ENCODE assay signal across 1 cellular context in the genomic region with DNA sequence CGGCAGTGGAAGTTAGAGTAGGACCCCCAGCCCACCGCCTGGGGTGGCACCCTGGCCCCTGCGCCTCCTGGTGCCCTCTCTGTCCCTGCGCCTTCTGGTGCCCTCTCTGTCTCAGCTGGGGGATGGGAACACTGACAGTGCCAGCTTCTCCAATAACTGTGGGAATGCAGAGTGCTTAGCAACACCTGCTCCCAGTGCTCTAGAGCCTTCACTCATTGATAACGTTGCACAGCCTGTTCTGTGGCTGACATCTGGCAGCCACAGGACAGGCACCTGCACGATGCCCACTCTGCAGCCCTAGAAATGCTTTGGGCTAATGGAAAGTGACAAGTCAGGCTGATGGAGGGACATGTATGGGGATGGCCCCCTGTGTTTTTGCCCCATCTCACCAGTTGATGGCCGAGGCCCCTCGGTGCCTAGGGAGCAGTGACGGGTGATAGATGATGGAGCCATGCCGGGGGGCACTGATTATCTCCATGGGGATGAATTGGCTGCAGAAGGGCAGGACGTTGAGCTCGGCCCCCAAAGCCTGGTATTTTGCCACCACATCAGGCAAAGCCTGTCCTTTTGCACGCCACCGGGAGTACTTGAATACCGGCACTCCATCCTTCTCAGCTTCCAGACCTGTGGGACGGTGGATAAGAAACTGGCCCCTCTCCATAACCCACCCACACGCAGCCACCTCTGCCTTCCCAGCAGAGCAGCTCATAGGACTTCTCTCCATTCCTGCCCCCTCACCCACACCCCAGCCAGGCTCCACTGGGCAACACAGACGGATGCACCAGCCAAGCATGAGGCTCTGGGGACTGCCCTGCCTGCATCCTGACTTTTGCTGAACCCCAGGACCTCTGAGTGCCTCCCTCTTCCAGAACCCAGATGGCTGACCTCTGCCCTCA.
TF ChIP-seq lines count a peak whose summit lies in the region.

No MANE protein-coding gene starts in this region.

TF ChIP-seq in HEK293T, 16 proteins besides CTCF, POLR2A, EP300 and RAD21 (continued from another document):
- TF ChIP-seq SUZ12 (IDR thresholded peaks at IDR 0.05) (no peak), FOXM1 (IDR thresholded peaks at IDR 0.05; ENCODE audit: borderline replicate concordance) (no peak), NFRKB (IDR thresholded peaks at IDR 0.05) (no peak), ELF4 (IDR thresholded peaks at IDR 0.05) (no peak), ARNT (IDR thresholded peaks at IDR 0.05) (no peak), HDGF (IDR thresholded peaks at IDR 0.05; ENCODE audit: borderline replicate concordance) (no peak), BHLHE40 (IDR thresholded peaks at IDR 0.05; ENCODE audit: borderline replicate concordance) (no peak), SP1 (IDR thresholded peaks at IDR 0.05) (no peak)
